Comparison of ENCODE assay signal across 8 cellular contexts in genomic region chr5:180072556-180072955, GRCh38. TPM values are rescaled to one million over a fixed set of nuclear protein-coding genes. Genes with fewer than 3 reads are reported as not detected.
DNase-seq lines count a peak whose midpoint lies in the region; ATAC-seq, FAIRE-seq and TF ChIP-seq lines count a peak whose summit lies in the region.

No MANE protein-coding gene starts in this region.

- FAIRE-seq in GM12878 (lab: Jason Lieb, UNC) = no peak

- RAD21 ChIA-PET in GM12878 (lab: Charles Lee; ENCODE audit: unreplicated experiment) = no interaction called here

- no peaks in the 10 kb centered on the region for H4K20me1 ChIP-seq in GM12878 (ENCODE audit: control insufficient read depth, insufficient read depth)

- H3K4me2 ChIP-seq in GM12878 (ENCODE audit: control insufficient read depth, insufficient read depth) = no peak overlapping the region

- no peak for TF ChIP-seq RAD21 in GM12878 (IDR thresholded peaks at IDR 0.05; ENCODE audit: insufficient read depth, low read depth, low read length)

- no peaks in the 10 kb centered on the region for H3K36me3 ChIP-seq in GM12878 (ENCODE audit: control insufficient read depth in 2 of 2, insufficient read depth in 2 of 2, low read length in 1 of 2)
- H3K36me3 ChIP-seq in naive thymus-derived CD4-positive, alpha-beta T cell (ENCODE audit: control insufficient read depth in 2 of 3, insufficient read depth in 3 of 3, low read length in 3 of 3) = no peaks in the 10 kb centered on the region
- no peaks in the 10 kb centered on the region for H3K36me3 ChIP-seq in upper lobe of left lung

- BruUV-seq in GM12878 (replicated peaks; lab: Mats Ljungman, UMichigan) = no TSS peak

- TF ChIP-seq CTCF in GM12878 (IDR thresholded peaks at IDR 0.05 in 2 of 3, conservative IDR thresholded peaks at IDR 0.05 in 1 of 3; ENCODE audit: control insufficient read depth in 2 of 3, extremely low read depth in 1 of 3, insufficient read depth in 1 of 3, low read depth in 3 of 3, low read length in 3 of 3) (no peak), upper lobe of left lung (IDR thresholded peaks at IDR 0.05) (no peak)

- peaks cover 0 to 3% (median 0%) of the 10 kb centered on the region in 11 donors for H3K9me3 Mint-ChIP-seq in naive thymus-derived CD4-positive, alpha-beta T cell

- no peaks in the 10 kb centered on the region; the same call in 1 of the 2 replicates for H3K79me2 ChIP-seq in GM12878 (ENCODE audit: control insufficient read depth, insufficient read depth, low read length)

- H3K4me1 ChIP-seq in GM12878 (ENCODE audit: control insufficient read depth, insufficient read depth, low read length) = no peaks in the 10 kb centered on the region
- peaks cover 6 to 21% of the 10 kb centered on the region in 2 donors for H3K4me1 ChIP-seq in naive thymus-derived CD4-positive, alpha-beta T cell (ENCODE audit: control insufficient read depth in 2 of 2, insufficient read depth in 2 of 2, low read length in 2 of 2)
- peaks cover 12 to 32% (median 20%) of the 10 kb centered on the region in 4 donors for H3K4me1 ChIP-seq in upper lobe of left lung

- POLR2A ChIA-PET in GM12878 (lab: Charles Lee) = no interaction called here
- POLR2A ChIA-PET in naive thymus-derived CD4-positive, alpha-beta T cell (lab: Charles Lee) = interaction anchor here (0.8 to 1.1 kb wide), 2 partner anchors 14 to 16 kb away, joined by 3 to 4 read pairs; no protein-coding TSS in a partner anchor

- peaks cover 10 to 47% (median 38%) of the 10 kb centered on the region in 7 donors for H3K4me1 Mint-ChIP-seq in naive thymus-derived CD4-positive, alpha-beta T cell

- peak overlapping the region in 8 of 9 donors; percentile 75 to 95 (median 86) for H3K27ac Mint-ChIP-seq in naive thymus-derived CD4-positive, alpha-beta T cell

- no peak overlapping the region for H3K9ac ChIP-seq in GM12878 (ENCODE audit: control insufficient read depth, insufficient read depth, low read length)

- H3K9me3 ChIP-seq in GM12878 (replicated peaks; ENCODE audit: control insufficient read depth, insufficient read depth, low read length) = peaks cover 4% of the 10 kb centered on the region; the same call in 2 of the 3 replicates
- no peaks in the 10 kb centered on the region for H3K9me3 ChIP-seq in naive thymus-derived CD4-positive, alpha-beta T cell (ENCODE audit: control insufficient read depth in 2 of 3, low read length in 3 of 3)
- H3K9me3 ChIP-seq in upper lobe of left lung = no peaks in the 10 kb centered on the region

- peak; percentile 17 for DNase-seq in stimulated activated CD4-positive, alpha-beta T cell treated with anti-CD3 and anti-CD28 coated beads, Interleukin-4, amount 100 ng/mL, for 1 hour
- DNase-seq in stimulated activated CD4-positive, alpha-beta T cell treated with anti-CD3 and anti-CD28 coated beads, Interleukin-2, amount 100 ng/mL, for 24 hours = no peak
- no peak for DNase-seq in GM12878 (ENCODE audit: low read depth, low spot score)
- DNase-seq in naive thymus-derived CD4-positive, alpha-beta T cell = peak in 4 of 9 donors; percentile 28 to 34 (median 32)
- DNase-seq in upper lobe of left lung = peak in 1 of 2 donors; percentile 88

- peak overlapping the region; percentile 73 to 93 (median 86) for H3K4me3 Mint-ChIP-seq in naive thymus-derived CD4-positive, alpha-beta T cell

- TF ChIP-seq EP300 in GM12878 (IDR thresholded peaks at IDR 0.05; ENCODE audit: borderline replicate concordance in 1 of 2, control insufficient read depth in 1 of 2, low read depth in 2 of 2, low read length in 2 of 2) = no peak
- no peak for TF ChIP-seq EP300 in upper lobe of left lung (IDR thresholded peaks at IDR 0.05)

- H3K27ac ChIP-seq in GM12878 (ENCODE audit: control insufficient read depth, insufficient read depth) (no peak overlapping the region), upper lobe of left lung (peak overlapping the region in 3 of 4 donors; percentile 94 to 99 (median 96))
- peak overlapping the region; percentile 76 for H3K27ac ChIP-seq in naive thymus-derived CD4-positive, alpha-beta T cell (ENCODE audit: low read depth, low read length)

- no peak for TF ChIP-seq POLR2A in GM12878 (IDR thresholded peaks at IDR 0.05; ENCODE audit: low read depth, low read length)
- no peak for TF ChIP-seq POLR2A in upper lobe of left lung (IDR thresholded peaks at IDR 0.05)

- peak overlapping the region; percentile 62; the same call in 1 of the 2 replicates for H2AFZ ChIP-seq in GM12878 (ENCODE audit: control insufficient read depth, low read depth, low read length)

- H3K27me3 ChIP-seq in GM12878 (replicated peaks in 1 of 2; ENCODE audit: control insufficient read depth in 2 of 2, insufficient read depth in 2 of 2, low read length in 1 of 2) (peaks cover 4 to 7% of the 10 kb centered on the region in 2 experiments; a peak in 3 of 4 replicates), upper lobe of left lung (no peaks in the 10 kb centered on the region)
- no peaks in the 10 kb centered on the region for H3K27me3 ChIP-seq in naive thymus-derived CD4-positive, alpha-beta T cell (ENCODE audit: control insufficient read depth in 2 of 2, insufficient read depth in 2 of 2, low read length in 2 of 2)

- ATAC-seq in GM12878 = no peak
- no peak for ATAC-seq in naive thymus-derived CD4-positive, alpha-beta T cell
- ATAC-seq in upper lobe of left lung (ENCODE audit: low FRiP score in 2 of 2) = no peak
- no peak for ATAC-seq in HG02588 (IDR thresholded peaks at IDR 0.05; ENCODE audit: unreplicated experiment)
- ATAC-seq in HG02840 (IDR thresholded peaks at IDR 0.05; ENCODE audit: low FRiP score, unreplicated experiment) = no peak
- ATAC-seq in GM21423 (IDR thresholded peaks at IDR 0.05; ENCODE audit: unreplicated experiment) = no peak

- 97% methylated on average over 25 of the region's 25 CpGs for WGBS in GM12878 (ENCODE audit: insufficient coverage, insufficient replicate concordance, low lambda C conversion rate, missing lambda C conversion rate)
- 91% methylated on average over 16 to 25 of the region's 25 CpGs for WGBS in upper lobe of left lung, 2 donors

- SMC1A ChIA-PET in GM12878 (lab: Charles Lee; ENCODE audit: uncharacterized antibody, unreplicated experiment) = no interaction called here

- peaks cover 0 to 6% (median 0%) of the 10 kb centered on the region in 5 donors for H3K36me3 Mint-ChIP-seq in naive thymus-derived CD4-positive, alpha-beta T cell

- intact Hi-C loops in GM12878 (cut with micrococcal nuclease; ENCODE audit: unreplicated experiment) = no loop called here
- intact Hi-C loops in naive thymus-derived CD4-positive, alpha-beta T cell (cut with micrococcal nuclease) = loop anchor here (1.0 to 5.0 kb wide), 8 partner anchors 18 to 1865 kb away; partner anchors contain the start of genes TBC1D9B (in 2 of the 2), CANX (in 1 of the 2), MAML1 (in 1 of the 2) and MRNIP (in 1 of the 2)

- peaks cover 0 to 47% (median 0%) of the 10 kb centered on the region in 5 donors for H3K27me3 Mint-ChIP-seq in naive thymus-derived CD4-positive, alpha-beta T cell

- in situ Hi-C loops in GM12878 (cut with MboI) = no loop called here

- CTCF ChIA-PET in GM12878 (lab: Yijun Ruan, JAX) = no interaction called here
- CTCF ChIA-PET in naive thymus-derived CD4-positive, alpha-beta T cell (lab: Charles Lee) = no interaction called here

- no peak overlapping the region for H3K4me3 ChIP-seq in GM12878
- H3K4me3 ChIP-seq in naive thymus-derived CD4-positive, alpha-beta T cell (ENCODE audit: low read length) = peak overlapping the region; percentile 62
- H3K4me3 ChIP-seq in upper lobe of left lung = peak overlapping the region in 2 of 4 donors; percentile 69 to 95

TF ChIP-seq in GM12878, 131 proteins besides CTCF, POLR2A, EP300 and RAD21 (continues in another document):
- TF ChIP-seq POLR2AphosphoS2 (IDR thresholded peaks at IDR 0.05; ENCODE audit: low read depth, low read length) = no peak
- TF ChIP-seq POLR2AphosphoS5 (IDR thresholded peaks at IDR 0.05; ENCODE audit: low read length) = no peak
- TF ChIP-seq KLF5 (IDR thresholded peaks at IDR 0.05; ENCODE audit: partially characterized antibody) = no peak
- TF ChIP-seq NBN (IDR thresholded peaks at IDR 0.05) = no peak
- TF ChIP-seq ZNF384 (IDR thresholded peaks at IDR 0.05; ENCODE audit: borderline replicate concordance, low read depth, low read length) = no peak
- no peak for TF ChIP-seq STAT1 (conservative IDR thresholded peaks at IDR 0.05)
- TF ChIP-seq NFIC (IDR thresholded peaks at IDR 0.05; ENCODE audit: low read depth, low read length) = no peak
- no peak for TF ChIP-seq ASH2L (IDR thresholded peaks at IDR 0.05; ENCODE audit: borderline replicate concordance, low read depth)
- TF ChIP-seq PAX5 (IDR thresholded peaks at IDR 0.05; ENCODE audit: borderline replicate concordance, low read depth, low read length) = no peak

RNA-seq across cellular contexts. Expression of gene RNF130, which starts 1.0 kb away (rescaled TPM):
- total RNA-seq in GM12878 (2013; cell fraction: nucleolus; rRNA removed) = 40.6 and 43.0 TPM in 2 replicates
- total RNA-seq in GM12878 (2014; rRNA removed) (not detected in 2 replicates), GM12878 (2014; rRNA removed; fragmentation: Illumina TruSeq; extraction: Trizol) (0.09 TPM in 1 of 2 replicates, not detected in the other), GM12878 (2021) (0.29 and 0.36 TPM in 2 replicates), upper lobe of left lung (100 to 1,000 TPM in 3 of 6 donors, 10 to 100 TPM in 3; 54.5 to 137 (median 98.2) TPM)
- polyA plus RNA-seq in GM12878 (2011; ENCODE audit: low read depth) = 1.5 TPM
- polyA plus RNA-seq in GM12878 (2011; rRNA removed) (0.06 and 0.30 TPM in 2 replicates), GM12878 (2014; fragmentation: Illumina TruSeq; extraction: Trizol) (0.08 and 0.12 TPM in 2 replicates), GM12878 (2014; fragmentation: Nextera tagmentation; extraction: Ambion mirVana) (under 1 TPM; 0.10 to 0.11 TPM), GM12878 (2014; rRNA removed) (0.04 TPM in 1 of 2 replicates, not detected in the other), GM12878 (2016; fragmentation: Nextera tagmentation; extraction: Ambion mirVana) (under 1 TPM; 0.09 to 0.16 TPM)
- 0.03 and 0.12 TPM in 2 replicates for polyA plus RNA-seq in GM12878 (2011; cell fraction: cytosol; rRNA removed)
- polyA plus RNA-seq in GM12878 (2011; cell fraction: nucleus; rRNA removed) = 0.06 TPM in 1 of 2 replicates, not detected in the other
- polyA plus RNA-seq in GM12878 (2012) = 1.0 and 1.6 TPM in 2 replicates
- not detected in 2 replicates for polyA minus RNA-seq in GM12878 (2011; rRNA and poly(A)+ RNA removed)
- polyA minus RNA-seq in GM12878 (2011; cell fraction: cytosol; rRNA and poly(A)+ RNA removed) = 0.42 TPM in 1 of 2 replicates, not detected in the other
- polyA minus RNA-seq in GM12878 (2011; cell fraction: nucleus; rRNA and poly(A)+ RNA removed) = 0.29 TPM in 1 of 2 replicates, not detected in the other
- 10 to 100 TPM in 4 of 5 experiments, 1 to 10 TPM in 1; 3.6 to 76.3 (median 23.3) TPM for total RNA-seq in naive thymus-derived CD4-positive, alpha-beta T cell
- 10 to 100 TPM; 14.8 to 18.1 TPM for polyA plus RNA-seq in naive thymus-derived CD4-positive, alpha-beta T cell
